17 cellular contexts compared by ENCODE assay signal in the genomic region with DNA sequence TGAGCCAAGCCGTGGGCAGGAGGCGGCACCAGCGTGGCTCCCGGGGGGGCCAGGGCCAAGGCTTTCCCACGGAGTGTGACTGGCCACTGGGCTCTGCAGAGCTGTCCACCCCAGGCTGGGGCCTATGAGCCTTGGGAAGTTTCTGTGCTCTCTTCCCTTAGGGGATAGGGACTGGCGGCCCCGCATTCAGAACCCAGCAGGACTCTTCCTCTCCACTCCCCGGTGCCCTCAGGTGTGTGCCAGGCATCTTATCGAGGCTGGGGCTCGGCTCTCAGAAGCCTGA.
"Had no signal": no experiment of that assay in that cellular context is flagged by ENCODE, and none has a peak within 500 bp of the region (broad histone marks: within the 10 kb centered on the region; RNA-seq: fewer than 3 reads in every experiment).

No MANE protein-coding gene starts in this region.

- ATAC-seq: body of pancreas, left lobe of liver, T-cell had no signal

- H3K4me3 Mint-ChIP-seq: activated naive CD4-positive, alpha-beta T cell treated with anti-CD3 and anti-CD28 coated beads, Interleukin-2, amount 10 ng/mL, durations not matched to agents 7 days and 5 days; central memory CD8-positive, alpha-beta T cell; endodermal cell; memory B cell; nephron; T-cell had no signal

- H3K4me3 ChIP-seq: adrenal gland, body of pancreas, ovary, tibial nerve, vagina had no signal

- H3K4me1 ChIP-seq: adrenal gland, body of pancreas, vagina had no signal

- H3K4me1 Mint-ChIP-seq: activated naive CD4-positive, alpha-beta T cell treated with anti-CD3 and anti-CD28 coated beads, Interleukin-2, amount 10 ng/mL, durations not matched to agents 7 days and 5 days; central memory CD8-positive, alpha-beta T cell; memory B cell; T-cell had no signal

- H3K36me3 ChIP-seq: adrenal gland, ovary, tibial nerve, vagina, WERI-Rb-1 had no signal

- DNase-seq: activated CD4-positive, alpha-beta T cell treated with anti-CD3 and anti-CD28 coated beads for 48 hours; activated CD8-positive, alpha-beta memory T cell treated with anti-CD3 and anti-CD28 coated beads for 24 hours; body of pancreas; endodermal cell; ovary; small intestine; T-cell; WERI-Rb-1 had no signal

- H3K9me3 Mint-ChIP-seq: activated naive CD4-positive, alpha-beta T cell treated with anti-CD3 and anti-CD28 coated beads, Interleukin-2, amount 10 ng/mL, durations not matched to agents 7 days and 5 days; activated T-helper 2 cell treated with anti-CD3 and anti-CD28 coated beads, Interferon-gamma antibody, Interleukin-2, Interleukin-4, amounts not matched to agents 10 μg/mL and 5 μg/mL and 100 μg/mL, durations not matched to agents 14 hours and 24 hours and 36 hours; central memory CD8-positive, alpha-beta T cell; endodermal cell; memory B cell; nephron; T-cell had no signal

- H3K27me3 Mint-ChIP-seq: central memory CD8-positive, alpha-beta T cell; memory B cell; T-cell had no signal

- H3K9me3 ChIP-seq: adrenal gland, body of pancreas, ovary, tibial nerve, vagina had no signal

- H3K27ac Mint-ChIP-seq: activated naive CD4-positive, alpha-beta T cell treated with anti-CD3 and anti-CD28 coated beads, Interleukin-2, amount 10 ng/mL, durations not matched to agents 7 days and 5 days; activated T-helper 2 cell treated with anti-CD3 and anti-CD28 coated beads, Interferon-gamma antibody, Interleukin-2, Interleukin-4, amounts not matched to agents 10 μg/mL and 5 μg/mL and 100 μg/mL, durations not matched to agents 14 hours and 24 hours and 36 hours; memory B cell; T-cell had no signal

- H3K27me3 ChIP-seq: adrenal gland, body of pancreas, ovary, tibial nerve, vagina had no signal

- H3K36me3 Mint-ChIP-seq: activated naive CD4-positive, alpha-beta T cell treated with anti-CD3 and anti-CD28 coated beads, Interleukin-2, amount 10 ng/mL, durations not matched to agents 7 days and 5 days; memory B cell; T-cell had no signal

- H3K27ac ChIP-seq: adrenal gland, body of pancreas, ovary, vagina, WERI-Rb-1 had no signal
